20 cellular contexts compared by ENCODE assay signal in genomic region chr7:25788961-25789620, GRCh38.
DNase-seq lines count a peak whose midpoint lies in the region; ATAC-seq, FAIRE-seq and TF ChIP-seq lines count a peak whose summit lies in the region.
"Had no signal": no experiment of that assay in that cellular context is flagged by ENCODE, and none has a peak within 500 bp of the region (broad histone marks: within the 10 kb centered on the region; RNA-seq: fewer than 3 reads in every experiment).

No MANE protein-coding gene starts in this region.

- peak; percentile 98 for FAIRE-seq in G401.6 (lab: Jason Lieb, UNC)
- FAIRE-seq: A204.1, D721Med had no signal

- H3K27ac Mint-ChIP-seq in chondrocyte (ENCODE audit: unreplicated experiment) (peak overlapping the region; percentile 62), endodermal cell (no peak overlapping the region)
- H3K27ac Mint-ChIP-seq: CD8-positive, alpha-beta memory T cell had no signal

- H3K4me1 Mint-ChIP-seq in chondrocyte (ENCODE audit: low read depth) = peaks cover 47% of the 10 kb centered on the region
- H3K4me1 Mint-ChIP-seq in endodermal cell = no peaks in the 10 kb centered on the region
- H3K4me1 Mint-ChIP-seq: CD8-positive, alpha-beta memory T cell had no signal

- H3K27ac ChIP-seq in muscle layer of duodenum (ENCODE audit: low read length) (peak overlapping the region; percentile 26), thoracic aorta (peak overlapping the region; percentile 5 to 59), endodermal cell (ENCODE audit: low read depth, low read length) (no peak overlapping the region)
- H3K27ac ChIP-seq: BLaER1 treated with 17β-estradiol and CSF1 and Interleukin-3, amounts not matched to agents 10 nM and 100 nM; HL-60; PC-9 had no signal

- DNase-seq in chondrocyte (ENCODE audit: low spot score) (no peak), thoracic aorta (ENCODE audit: low spot score) (no peak), Right ventricle myocardium superior (no peak), endodermal cell (no peak), ACHN (no peak)
- DNase-seq: CD8-positive, alpha-beta memory T cell; DMS79; NCI-H1417 treated with DMSO at 0.1 percent for 48 hours; NCI-H2029; NCI-H2171; NCI-H446; PC-9 had no signal

- H3K4me3 ChIP-seq in muscle layer of duodenum (ENCODE audit: low read depth in 1 of 2, low read length in 2 of 2) (no peak overlapping the region), thoracic aorta (no peak overlapping the region), endodermal cell (ENCODE audit: low read length) (no peak overlapping the region)
- H3K4me3 ChIP-seq: BLaER1 treated with 17β-estradiol and CSF1 and Interleukin-3, amounts not matched to agents 10 nM and 100 nM; HAP-1; PC-9 had no signal

- H3K9me3 Mint-ChIP-seq in chondrocyte (ENCODE audit: low read depth) = peaks cover 8% of the 10 kb centered on the region
- H3K9me3 Mint-ChIP-seq in endodermal cell = no peaks in the 10 kb centered on the region
- H3K9me3 Mint-ChIP-seq: CD8-positive, alpha-beta memory T cell had no signal

- no peaks in the 10 kb centered on the region for H3K36me3 ChIP-seq in muscle layer of duodenum (ENCODE audit: control insufficient read depth in 1 of 2, insufficient read depth in 2 of 2, low read length in 2 of 2)
- H3K36me3 ChIP-seq in thoracic aorta = no peaks in the 10 kb centered on the region
- H3K36me3 ChIP-seq in endodermal cell (ENCODE audit: control insufficient read depth, insufficient read depth, low read length) = no peaks in the 10 kb centered on the region
- H3K36me3 ChIP-seq: BLaER1 treated with 17β-estradiol and CSF1 and Interleukin-3, amounts not matched to agents 10 nM and 100 nM; HAP-1 had no signal

- H3K27me3 Mint-ChIP-seq in chondrocyte (ENCODE audit: low read depth) (no peaks in the 10 kb centered on the region), endodermal cell (ENCODE audit: insufficient read depth) (peaks cover 1% of the 10 kb centered on the region)

- intact Hi-C loops in Right ventricle myocardium superior (cut with DNase I) = no loop called here

- 90 to 100% methylated on average over 2 to 3 of the region's 3 CpGs for WGBS in endodermal cell (ENCODE audit: insufficient coverage in 1 of 2, insufficient read length in 1 of 2), 2 experiments

- H3K36me3 Mint-ChIP-seq in chondrocyte (ENCODE audit: low read depth) (peaks cover 6% of the 10 kb centered on the region), endodermal cell (ENCODE audit: low read depth) (no peaks in the 10 kb centered on the region)
- H3K36me3 Mint-ChIP-seq: CD8-positive, alpha-beta memory T cell had no signal

- no peak for ATAC-seq in thoracic aorta (ENCODE audit: insufficient number of reproducible peaks, low FRiP score, low read depth)
- ATAC-seq in Right ventricle myocardium superior (ENCODE audit: poor library complexity) = no peak
- ATAC-seq in GM18858 (IDR thresholded peaks at IDR 0.05; ENCODE audit: unreplicated experiment) = no peak

- in situ Hi-C loops in ACHN (cut with HindIII; ENCODE audit: low pct_ligation_motif_present, low pct_unique_long_range_greater_than_20kb, low sequenced_read_pairs) = no loop called here

- no peaks in the 10 kb centered on the region for H3K27me3 ChIP-seq in muscle layer of duodenum (ENCODE audit: low read depth, low read length)
- no peaks in the 10 kb centered on the region for H3K27me3 ChIP-seq in thoracic aorta (replicated peaks; ENCODE audit: insufficient read depth)
- no peaks in the 10 kb centered on the region for H3K27me3 ChIP-seq in endodermal cell (ENCODE audit: control insufficient read depth, insufficient read depth, low read length, poor library complexity, severe bottlenecking)
- H3K27me3 ChIP-seq: BLaER1 treated with 17β-estradiol and CSF1 and Interleukin-3, amounts not matched to agents 10 nM and 100 nM had no signal

- TF ChIP-seq CTCF in chondrocyte (IDR thresholded peaks at IDR 0.05) (no peak), thoracic aorta (IDR thresholded peaks at IDR 0.05) (no peak), endodermal cell (conservative IDR thresholded peaks at IDR 0.05) (no peak)

- H3K9ac ChIP-seq in endodermal cell (ENCODE audit: extremely low read depth, low read length, poor library complexity, severe bottlenecking) = no peak overlapping the region
- H3K9ac ChIP-seq: BLaER1 treated with 17β-estradiol and CSF1 and Interleukin-3, amounts not matched to agents 10 nM and 100 nM had no signal

- H3K4me3 Mint-ChIP-seq in chondrocyte (ENCODE audit: unreplicated experiment) (no peak overlapping the region), endodermal cell (no peak overlapping the region)
- H3K4me3 Mint-ChIP-seq: CD8-positive, alpha-beta memory T cell had no signal

- H3K4me1 ChIP-seq in muscle layer of duodenum (ENCODE audit: control insufficient read depth in 1 of 2, insufficient read depth in 2 of 2, low read length in 2 of 2) = peaks cover 0 to 11% of the 10 kb centered on the region in 2 donors
- H3K4me1 ChIP-seq in thoracic aorta (ENCODE audit: control insufficient read depth in 1 of 2, low read depth in 2 of 2) = peaks cover 15 to 34% of the 10 kb centered on the region in 2 donors
- no peaks in the 10 kb centered on the region for H3K4me1 ChIP-seq in endodermal cell (ENCODE audit: control insufficient read depth, insufficient read depth, low read length)
- H3K4me1 ChIP-seq: BLaER1 treated with 17β-estradiol and CSF1 and Interleukin-3, amounts not matched to agents 10 nM and 100 nM; HAP-1 had no signal

- H3K9me3 ChIP-seq in muscle layer of duodenum (ENCODE audit: control insufficient read depth in 1 of 2, low read length in 2 of 2) (no peaks in the 10 kb centered on the region), thoracic aorta (no peaks in the 10 kb centered on the region), endodermal cell (ENCODE audit: control insufficient read depth, low read length) (no peaks in the 10 kb centered on the region)
- H3K9me3 ChIP-seq: HAP-1 had no signal
